Comparison of ENCODE assay signal across 8 cellular contexts in the genomic region with DNA sequence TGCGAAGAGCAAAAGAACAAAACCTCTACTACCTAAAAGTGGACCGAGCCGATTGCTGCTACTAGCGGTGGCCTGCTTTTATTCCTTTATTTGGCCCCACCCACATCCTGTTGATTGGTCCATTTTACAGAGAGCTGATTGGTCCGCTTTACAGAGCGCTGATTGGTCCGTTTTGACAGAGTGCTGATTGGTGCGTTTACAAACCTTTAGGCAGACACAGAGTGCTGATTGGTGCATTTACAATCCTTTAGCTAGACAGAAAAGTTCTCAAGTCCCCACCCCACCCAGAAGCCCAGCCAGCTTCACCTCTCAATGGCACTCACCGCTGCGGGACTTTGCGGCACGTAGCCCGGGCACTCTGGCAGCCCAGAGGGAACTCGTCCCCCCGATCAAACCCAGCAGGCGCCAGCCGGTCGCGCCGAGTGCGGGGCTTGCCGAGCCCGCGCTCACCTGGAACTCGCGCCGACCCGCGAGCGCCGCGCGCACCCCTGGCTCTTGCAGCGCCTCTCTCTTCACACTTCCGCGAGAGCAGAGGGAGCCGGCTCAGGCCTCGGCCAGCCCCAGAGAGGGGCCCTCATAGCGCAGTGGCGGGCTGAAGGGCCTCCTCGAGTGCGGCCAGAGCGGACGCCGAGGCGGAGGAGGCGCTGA. TPM values are rescaled to one million over a fixed set of nuclear protein-coding genes. Genes with fewer than 3 reads are reported as not detected.
A peak's percentile ranks its signal among the peaks of the same experiment; 100 is the strongest.
DNase-seq lines count a peak whose midpoint lies in the region; ATAC-seq and TF ChIP-seq lines count a peak whose summit lies in the region.

No MANE protein-coding gene starts in this region.

- peak overlapping the region; percentile 65 for H3K4me3 Mint-ChIP-seq in dendritic cell treated with granulocyte-macrophage colony-stimulating factor and Interleukin-4, amounts not matched to agents 40 ng/mL and 50 ng/mL, for 4 days
- peak overlapping the region; percentile 25 to 76 (median 62) for H3K4me3 Mint-ChIP-seq in naive thymus-derived CD4-positive, alpha-beta T cell

- no peak for ATAC-seq in naive thymus-derived CD4-positive, alpha-beta T cell

- no peaks in the 10 kb centered on the region for H3K9me3 ChIP-seq in naive thymus-derived CD4-positive, alpha-beta T cell (ENCODE audit: control insufficient read depth in 2 of 3, low read length in 3 of 3)

- no peaks in the 10 kb centered on the region for H3K4me1 ChIP-seq in naive thymus-derived CD4-positive, alpha-beta T cell (ENCODE audit: control insufficient read depth in 2 of 2, insufficient read depth in 2 of 2, low read length in 2 of 2)

- POLR2A ChIA-PET in naive thymus-derived CD4-positive, alpha-beta T cell (lab: Charles Lee) = no interaction called here

- H3K4me3 ChIP-seq in GM06990 (replicated peaks; ENCODE audit: low read depth, low read length) = no peak overlapping the region
- no peak overlapping the region for H3K4me3 ChIP-seq in naive thymus-derived CD4-positive, alpha-beta T cell (ENCODE audit: low read length)

- peak; percentile 43 for DNase-seq in GM06990 (ENCODE audit: extremely low read depth, insufficient read length)
- DNase-seq in NAMALWA (ENCODE audit: low spot score) = peak; percentile 29
- peak in 5 of 9 donors; percentile 3 to 18 (median 14) for DNase-seq in naive thymus-derived CD4-positive, alpha-beta T cell
- DNase-seq in COLO829 (ENCODE audit: low spot score) = no peak
- DNase-seq in GF-D8 (lab: John Stamatoyannopoulos, UW) = no peak
- no peak for DNase-seq in cerebellar nuclear complex (lab: John Stamatoyannopoulos, UW)
- DNase-seq in midbrain (lab: John Stamatoyannopoulos, UW) = no peak

- no peak for TF ChIP-seq CTCF in GM06990 (IDR thresholded peaks at IDR 0.05; ENCODE audit: insufficient read depth, low read length, poor library complexity, severe bottlenecking)

- H3K9me3 Mint-ChIP-seq in dendritic cell treated with granulocyte-macrophage colony-stimulating factor and Interleukin-4, amounts not matched to agents 40 ng/mL and 50 ng/mL, for 4 days = no peaks in the 10 kb centered on the region
- H3K9me3 Mint-ChIP-seq in naive thymus-derived CD4-positive, alpha-beta T cell = peaks cover 0 to 2% (median 0%) of the 10 kb centered on the region in 11 donors

- no peaks in the 10 kb centered on the region for H3K36me3 Mint-ChIP-seq in dendritic cell treated with granulocyte-macrophage colony-stimulating factor and Interleukin-4, amounts not matched to agents 40 ng/mL and 50 ng/mL, for 4 days (ENCODE audit: low read depth)
- no peaks in the 10 kb centered on the region for H3K36me3 Mint-ChIP-seq in naive thymus-derived CD4-positive, alpha-beta T cell

- intact Hi-C loops in dendritic cell treated with granulocyte-macrophage colony-stimulating factor and Interleukin-4, amounts not matched to agents 40 ng/mL and 50 ng/mL, for 4 days (cut with micrococcal nuclease) = no loop called here
- intact Hi-C loops in naive thymus-derived CD4-positive, alpha-beta T cell (cut with micrococcal nuclease) = no loop called here

- CTCF ChIA-PET in naive thymus-derived CD4-positive, alpha-beta T cell (lab: Charles Lee) = no interaction called here

- no peaks in the 10 kb centered on the region for H3K27me3 ChIP-seq in GM06990 (replicated peaks; ENCODE audit: control insufficient read depth, insufficient read depth, low read length)
- H3K27me3 ChIP-seq in naive thymus-derived CD4-positive, alpha-beta T cell (ENCODE audit: control insufficient read depth in 2 of 2, insufficient read depth in 2 of 2, low read length in 2 of 2) = no peaks in the 10 kb centered on the region

- H3K36me3 ChIP-seq in GM06990 (ENCODE audit: control insufficient read depth, insufficient read depth, low read length) = no peaks in the 10 kb centered on the region
- no peaks in the 10 kb centered on the region for H3K36me3 ChIP-seq in naive thymus-derived CD4-positive, alpha-beta T cell (ENCODE audit: control insufficient read depth in 2 of 3, insufficient read depth in 3 of 3, low read length in 3 of 3)

- H3K27ac ChIP-seq in naive thymus-derived CD4-positive, alpha-beta T cell (ENCODE audit: low read depth, low read length) = no peak overlapping the region

- H3K4me1 Mint-ChIP-seq in dendritic cell treated with granulocyte-macrophage colony-stimulating factor and Interleukin-4, amounts not matched to agents 40 ng/mL and 50 ng/mL, for 4 days (ENCODE audit: low read depth) = peaks cover 6% of the 10 kb centered on the region
- peaks cover 0 to 6% (median 3%) of the 10 kb centered on the region in 7 donors for H3K4me1 Mint-ChIP-seq in naive thymus-derived CD4-positive, alpha-beta T cell

- no peak overlapping the region for H3K27ac Mint-ChIP-seq in dendritic cell treated with granulocyte-macrophage colony-stimulating factor and Interleukin-4, amounts not matched to agents 40 ng/mL and 50 ng/mL, for 4 days
- no peak overlapping the region for H3K27ac Mint-ChIP-seq in naive thymus-derived CD4-positive, alpha-beta T cell

- peaks cover 24% of the 10 kb centered on the region for H3K27me3 Mint-ChIP-seq in dendritic cell treated with granulocyte-macrophage colony-stimulating factor and Interleukin-4, amounts not matched to agents 40 ng/mL and 50 ng/mL, for 4 days
- H3K27me3 Mint-ChIP-seq in naive thymus-derived CD4-positive, alpha-beta T cell = peaks cover 10 to 22% (median 21%) of the 10 kb centered on the region in 5 donors

RNA-seq across cellular contexts. Expression of gene FGD4, which starts 8.7 kb away (rescaled TPM):
- 10 to 100 TPM in 1 of 5 experiments, 1 to 10 TPM in 1, under 1 TPM in 3; 0.17 to 13.7 (median 0.62) TPM for total RNA-seq in naive thymus-derived CD4-positive, alpha-beta T cell
- under 1 TPM in 1 of 2 donors, not detected in 1; 0.12 TPM for polyA plus RNA-seq in naive thymus-derived CD4-positive, alpha-beta T cell

Comparison
In these comparisons a context has a peak if more than half of its experiments do, and no peak if none do; other contexts are left out.
1. DNase-seq: peak in GM06990 (single experiment), NAMALWA (single experiment) and naive thymus-derived CD4-positive, alpha-beta T cell (5 of 9); none in COLO829 (single experiment), GF-D8 (single experiment), cerebellar nuclear complex (0 of 2) and midbrain (single experiment).